Comparison of ENCODE assay signal across 8 cellular contexts in genomic region chr11:64358536-64358906, GRCh38. TPM values are rescaled to one million over a fixed set of nuclear protein-coding genes. Genes with fewer than 3 reads are reported as not detected.
A peak's percentile ranks its signal among the peaks of the same experiment; 100 is the strongest.
DNase-seq lines count a peak whose midpoint lies in the region; ATAC-seq, FAIRE-seq and TF ChIP-seq lines count a peak whose summit lies in the region.

No MANE protein-coding gene starts in this region.

- no peak for TF ChIP-seq POLR2A in GM12878 (IDR thresholded peaks at IDR 0.05; ENCODE audit: low read depth, low read length)

- POLR2A ChIA-PET in activated CD4-positive, alpha-beta T cell treated with anti-CD3 and anti-CD28 coated beads for 36 hours (lab: Charles Lee) = no interaction called here
- POLR2A ChIA-PET in GM12878 (lab: Charles Lee) = interaction anchor here (1.8 kb wide), 1 partner anchor 41 kb away, joined by 5 read pairs; the partner anchor contains the start of genes PRDX5 and TRMT112

- TF ChIP-seq CTCF in GM12878 (IDR thresholded peaks at IDR 0.05 in 2 of 3, conservative IDR thresholded peaks at IDR 0.05 in 1 of 3; ENCODE audit: control insufficient read depth in 2 of 3, extremely low read depth in 1 of 3, insufficient read depth in 1 of 3, low read depth in 3 of 3, low read length in 3 of 3) (no peak), liver (IDR thresholded peaks at IDR 0.05; ENCODE audit: low read depth, low read length, missing input control) (no peak), endothelial cell (IDR thresholded peaks at IDR 0.05; ENCODE audit: unreplicated experiment) (no peak)

- in situ Hi-C loops in GM12878 (cut with MboI) = no loop called here

- H3K4me2 ChIP-seq in GM12878 (ENCODE audit: control insufficient read depth, insufficient read depth) = peak overlapping the region; percentile 96

- no peaks in the 10 kb centered on the region for H4K20me1 ChIP-seq in GM12878 (ENCODE audit: control insufficient read depth, insufficient read depth)

- peaks cover 30% of the 10 kb centered on the region for H3K36me3 Mint-ChIP-seq in activated CD4-positive, alpha-beta T cell treated with anti-CD3 and anti-CD28 coated beads for 36 hours (ENCODE audit: low read depth)
- H3K36me3 Mint-ChIP-seq in endothelial cell (ENCODE audit: low read depth, unreplicated experiment) = peaks cover 12% of the 10 kb centered on the region

- TF ChIP-seq EP300 in GM12878 (IDR thresholded peaks at IDR 0.05; ENCODE audit: borderline replicate concordance in 1 of 2, control insufficient read depth in 1 of 2, low read depth in 2 of 2, low read length in 2 of 2) = no peak

- no TSS peak for BruUV-seq in GM12878 (replicated peaks; lab: Mats Ljungman, UMichigan)

- no peaks in the 10 kb centered on the region for H3K27me3 ChIP-seq in GM12878 (replicated peaks in 1 of 2; ENCODE audit: control insufficient read depth in 2 of 2, insufficient read depth in 2 of 2, low read length in 1 of 2)
- H3K27me3 ChIP-seq in liver (ENCODE audit: control insufficient read depth in 4 of 4, insufficient read depth in 4 of 4, low read length in 3 of 4) = no peaks in the 10 kb centered on the region
- H3K27me3 ChIP-seq in thymus (ENCODE audit: control insufficient read depth, insufficient read depth) = no peaks in the 10 kb centered on the region

- H3K4me3 ChIP-seq in GM12878 = peak overlapping the region; percentile 69
- H3K4me3 ChIP-seq in liver (ENCODE audit: low read depth in 1 of 3, low read length in 3 of 3) = peak overlapping the region; percentile 48 to 92 (median 84)
- peak overlapping the region; percentile 80 for H3K4me3 ChIP-seq in thymus (ENCODE audit: low read length)

- RAD21 ChIA-PET in GM12878 (lab: Charles Lee; ENCODE audit: unreplicated experiment) = interaction anchor here (0.6 to 9.7 kb wide), 3 partner anchors 21 to 1007 kb away, joined by 3 to 176 read pairs (median 4); partner anchors contain the start of genes PRDX5 and TRMT112

- CTCF ChIA-PET in activated CD4-positive, alpha-beta T cell treated with anti-CD3 and anti-CD28 coated beads for 36 hours (lab: Charles Lee) = interaction anchor here (1.1 to 2.7 kb wide), 3 partner anchors 54 to 91 kb away, joined by 3 to 8 read pairs (median 8); partner anchors contain the start of gene ESRRA
- CTCF ChIA-PET in GM12878 (lab: Yijun Ruan, JAX) = interaction anchor here (1.6 to 3.4 kb wide), 3 partner anchors 41 to 91 kb away, joined by 4 to 31 read pairs (median 24); partner anchors contain the start of genes PRDX5 and TRMT112

- 34% methylated on average over 7 of the region's 7 CpGs for WGBS in GM12878 (ENCODE audit: insufficient coverage, insufficient replicate concordance, low lambda C conversion rate, missing lambda C conversion rate)
- 32% methylated on average over 7 of the region's 7 CpGs for WGBS in liver
- WGBS in thymus = 48% methylated on average over 7 of the region's 7 CpGs

- H3K27ac ChIP-seq in GM12878 (ENCODE audit: control insufficient read depth, insufficient read depth) (peak overlapping the region; percentile 72), liver (ENCODE audit: low read depth in 1 of 2, low read length in 2 of 2) (peak overlapping the region; percentile 69 to 79), thymus (ENCODE audit: low read depth) (peak overlapping the region; percentile 68)

- H3K9ac ChIP-seq in GM12878 (ENCODE audit: control insufficient read depth, insufficient read depth, low read length) (peak overlapping the region; percentile 82), liver (ENCODE audit: low read depth in 1 of 2, low read length in 2 of 2) (peak overlapping the region; percentile 67 to 99)

- no peak overlapping the region for H3K27ac Mint-ChIP-seq in activated CD4-positive, alpha-beta T cell treated with anti-CD3 and anti-CD28 coated beads for 36 hours
- no peak overlapping the region for H3K27ac Mint-ChIP-seq in endothelial cell (ENCODE audit: unreplicated experiment)

- no peaks in the 10 kb centered on the region for H3K27me3 Mint-ChIP-seq in activated CD4-positive, alpha-beta T cell treated with anti-CD3 and anti-CD28 coated beads for 36 hours
- H3K27me3 Mint-ChIP-seq in endothelial cell (ENCODE audit: unreplicated experiment) = peaks cover 10% of the 10 kb centered on the region

- intact Hi-C loops in activated CD4-positive, alpha-beta T cell treated with anti-CD3 and anti-CD28 coated beads for 36 hours (cut with DNase I, micrococcal nuclease) = loop anchor here (2.0 to 5.0 kb wide), 6 partner anchors 16 to 418 kb away; partner anchors contain the start of genes PRDX5 (in 1 of the 2) and TRMT112 (in 1 of the 2)
- intact Hi-C loops in GM12878 (cut with micrococcal nuclease; ENCODE audit: unreplicated experiment) (loop anchor here (5.0 kb wide), 2 partner anchors 41 to 89 kb away; partner anchors contain the start of genes PRDX5 and TRMT112), posterior vena cava (cut with DNase I) (no loop called here)

- SMC1A ChIA-PET in GM12878 (lab: Charles Lee; ENCODE audit: uncharacterized antibody, unreplicated experiment) = interaction anchor here (1.0 kb wide), 1 partner anchor 41 kb away, joined by 3 read pairs; the partner anchor contains the start of genes PRDX5 and TRMT112

- H3K4me1 ChIP-seq in GM12878 (ENCODE audit: control insufficient read depth, insufficient read depth, low read length) (peaks cover 36% of the 10 kb centered on the region), liver (ENCODE audit: control insufficient read depth in 4 of 4, insufficient read depth in 4 of 4, low read length in 3 of 4) (peaks cover 9 to 37% (median 24%) of the 10 kb centered on the region in 4 donors), thymus (ENCODE audit: control insufficient read depth, insufficient read depth, low read length) (peaks cover 25% of the 10 kb centered on the region)

- peaks cover 6 to 8% of the 10 kb centered on the region in 2 experiments; a peak in 3 of 4 replicates for H3K36me3 ChIP-seq in GM12878 (ENCODE audit: control insufficient read depth in 2 of 2, insufficient read depth in 2 of 2, low read length in 1 of 2)
- H3K36me3 ChIP-seq in liver (ENCODE audit: control insufficient read depth in 4 of 4, insufficient read depth in 3 of 4, low read depth in 1 of 4, low read length in 3 of 4) = peaks cover 4 to 20% (median 12%) of the 10 kb centered on the region in 4 donors
- H3K36me3 ChIP-seq in thymus (ENCODE audit: control insufficient read depth, insufficient read depth) = peaks cover 36% of the 10 kb centered on the region

- no peaks in the 10 kb centered on the region; the same call in 2 of the 3 replicates for H3K9me3 ChIP-seq in GM12878 (replicated peaks; ENCODE audit: control insufficient read depth, insufficient read depth, low read length)
- H3K9me3 ChIP-seq in liver (ENCODE audit: control insufficient read depth in 4 of 4, low read length in 3 of 4) = no peaks in the 10 kb centered on the region
- H3K9me3 ChIP-seq in thymus (ENCODE audit: control insufficient read depth) = no peaks in the 10 kb centered on the region

- peaks cover 21% of the 10 kb centered on the region for H3K79me2 ChIP-seq in GM12878 (ENCODE audit: control insufficient read depth, insufficient read depth, low read length)

- H3K4me1 Mint-ChIP-seq in activated CD4-positive, alpha-beta T cell treated with anti-CD3 and anti-CD28 coated beads for 36 hours = peaks cover 36% of the 10 kb centered on the region
- peaks cover 20% of the 10 kb centered on the region for H3K4me1 Mint-ChIP-seq in endothelial cell (ENCODE audit: unreplicated experiment)

- peak overlapping the region; percentile 58 for H3K4me3 Mint-ChIP-seq in activated CD4-positive, alpha-beta T cell treated with anti-CD3 and anti-CD28 coated beads for 36 hours
- H3K4me3 Mint-ChIP-seq in endothelial cell (ENCODE audit: unreplicated experiment) = no peak overlapping the region

- TF ChIP-seq RAD21 in GM12878 (IDR thresholded peaks at IDR 0.05; ENCODE audit: insufficient read depth, low read depth, low read length) (no peak), liver (IDR thresholded peaks at IDR 0.05) (no peak)

- H2AFZ ChIP-seq in GM12878 (ENCODE audit: control insufficient read depth, low read depth, low read length) = peak overlapping the region; percentile 85

- no peak for ATAC-seq in activated CD4-positive, alpha-beta T cell treated with anti-CD3 and anti-CD28 coated beads for 36 hours
- no peak for ATAC-seq in GM12878

- no peaks in the 10 kb centered on the region for H3K9me3 Mint-ChIP-seq in activated CD4-positive, alpha-beta T cell treated with anti-CD3 and anti-CD28 coated beads for 36 hours (ENCODE audit: low read depth)
- H3K9me3 Mint-ChIP-seq in endothelial cell (ENCODE audit: unreplicated experiment) = no peaks in the 10 kb centered on the region

- DNase-seq in activated CD4-positive, alpha-beta T cell treated with anti-CD3 and anti-CD28 coated beads for 36 hours = no peak
- no peak for DNase-seq in activated CD4-positive, alpha-beta T cell treated with anti-CD3 and anti-CD28 coated beads, Interleukin-2, amount 50 U/mL, for 1 hour
- no peak for DNase-seq in GM12878 (ENCODE audit: low read depth, low spot score)
- no peak for DNase-seq in endothelial cell (ENCODE audit: low spot score)
- no peak for DNase-seq in posterior vena cava (ENCODE audit: low spot score)
- no peak for DNase-seq in NCI-H146 (lab: John Stamatoyannopoulos, UW)

- no peak for FAIRE-seq in GM12878 (lab: Jason Lieb, UNC)

RNA-seq across cellular contexts. Expression of gene RPS6KA4, which starts 0.4 kb away (rescaled TPM):
- total RNA-seq in activated CD4-positive, alpha-beta T cell treated with anti-CD3 and anti-CD28 coated beads for 36 hours = 10 to 100 TPM; 22.0 to 30.2 TPM
- total RNA-seq in GM12878 (2013; cell fraction: nucleolus; rRNA removed) = 35.4 and 44.3 TPM in 2 replicates
- 25.3 and 27.4 TPM in 2 replicates for total RNA-seq in GM12878 (2014; rRNA removed)
- 11.1 and 11.3 TPM in 2 replicates for total RNA-seq in GM12878 (2014; rRNA removed; fragmentation: Illumina TruSeq; extraction: Trizol)
- 25.7 and 32.6 TPM in 2 replicates for total RNA-seq in GM12878 (2021)
- polyA plus RNA-seq in GM12878 (2011; ENCODE audit: low read depth) = 9.7 TPM
- 10.1 and 20.4 TPM in 2 replicates for polyA plus RNA-seq in GM12878 (2011; rRNA removed)
- 25.4 and 38.2 TPM in 2 replicates for polyA plus RNA-seq in GM12878 (2011; cell fraction: cytosol; rRNA removed)
- polyA plus RNA-seq in GM12878 (2011; cell fraction: nucleus; rRNA removed) = 58.5 and 77.3 TPM in 2 replicates
- 11.2 and 13.9 TPM in 2 replicates for polyA plus RNA-seq in GM12878 (2012)
- 3.4 and 7.4 TPM in 2 replicates for polyA plus RNA-seq in GM12878 (2014; fragmentation: Illumina TruSeq; extraction: Trizol)
- polyA plus RNA-seq in GM12878 (2014; fragmentation: Nextera tagmentation; extraction: Ambion mirVana) = under 1 TPM; 0.34 to 0.73 TPM
- polyA plus RNA-seq in GM12878 (2014; rRNA removed) = 24.5 and 27.2 TPM in 2 replicates
- polyA plus RNA-seq in GM12878 (2016; fragmentation: Nextera tagmentation; extraction: Ambion mirVana) = 10 to 100 TPM; 10.4 to 11.3 TPM
- 20.4 and 40.7 TPM in 2 replicates for polyA minus RNA-seq in GM12878 (2011; rRNA and poly(A)+ RNA removed)
- polyA minus RNA-seq in GM12878 (2011; cell fraction: cytosol; rRNA and poly(A)+ RNA removed) = 20.2 and 21.6 TPM in 2 replicates
- 22.6 and 37.3 TPM in 2 replicates for polyA minus RNA-seq in GM12878 (2011; cell fraction: nucleus; rRNA and poly(A)+ RNA removed)
- total RNA-seq in liver = 10 to 100 TPM; 10.8 to 13.5 TPM
- 1 to 10 TPM; 2.0 to 9.1 TPM for polyA plus RNA-seq in liver
- polyA plus RNA-seq in thymus = 24.6 TPM
- total RNA-seq in endothelial cell (ENCODE audit: unreplicated experiment) = 37.5 TPM
- 10 to 100 TPM; 29.2 to 33.5 TPM for total RNA-seq in posterior vena cava

RNA-seq across cellular contexts. Expression of gene CCDC88B, which starts 18.5 kb away (rescaled TPM):
- 10 to 100 TPM; 58.4 to 71.3 TPM for total RNA-seq in activated CD4-positive, alpha-beta T cell treated with anti-CD3 and anti-CD28 coated beads for 36 hours
- total RNA-seq in GM12878 (2013; cell fraction: nucleolus; rRNA removed) = 51.8 and 63.6 TPM in 2 replicates
- total RNA-seq in GM12878 (2014; rRNA removed) = 38.7 and 41.6 TPM in 2 replicates
- 18.9 and 21.8 TPM in 2 replicates for total RNA-seq in GM12878 (2014; rRNA removed; fragmentation: Illumina TruSeq; extraction: Trizol)
- total RNA-seq in GM12878 (2021) = 55.5 and 66.0 TPM in 2 replicates
- 32.3 TPM for polyA plus RNA-seq in GM12878 (2011; ENCODE audit: low read depth)
- 8.7 and 18.2 TPM in 2 replicates for polyA plus RNA-seq in GM12878 (2011; rRNA removed)
- 19.2 and 34.6 TPM in 2 replicates for polyA plus RNA-seq in GM12878 (2011; cell fraction: cytosol; rRNA removed)
- 125 and 191 TPM in 2 replicates for polyA plus RNA-seq in GM12878 (2011; cell fraction: nucleus; rRNA removed)
- 63.0 and 81.8 TPM in 2 replicates for polyA plus RNA-seq in GM12878 (2012)
- polyA plus RNA-seq in GM12878 (2014; fragmentation: Illumina TruSeq; extraction: Trizol) = 5.0 and 13.8 TPM in 2 replicates
- 1 to 10 TPM in 1 of 2 experiments, under 1 TPM in 1; 0.24 to 2.8 TPM for polyA plus RNA-seq in GM12878 (2014; fragmentation: Nextera tagmentation; extraction: Ambion mirVana)
- polyA plus RNA-seq in GM12878 (2014; rRNA removed) = 55.2 and 66.0 TPM in 2 replicates
- 10 to 100 TPM; 13.6 to 20.2 TPM for polyA plus RNA-seq in GM12878 (2016; fragmentation: Nextera tagmentation; extraction: Ambion mirVana)
- 3.9 and 13.7 TPM in 2 replicates for polyA minus RNA-seq in GM12878 (2011; rRNA and poly(A)+ RNA removed)
- 16.8 and 19.4 TPM in 2 replicates for polyA minus RNA-seq in GM12878 (2011; cell fraction: cytosol; rRNA and poly(A)+ RNA removed)
- polyA minus RNA-seq in GM12878 (2011; cell fraction: nucleus; rRNA and poly(A)+ RNA removed) = 10.4 and 19.1 TPM in 2 replicates
- 1 to 10 TPM; 4.4 to 4.9 TPM for total RNA-seq in liver
- polyA plus RNA-seq in liver = 1 to 10 TPM; 3.5 to 3.6 TPM
- 480 TPM for polyA plus RNA-seq in thymus
- 8.3 TPM for total RNA-seq in endothelial cell (ENCODE audit: unreplicated experiment)
- total RNA-seq in posterior vena cava = 1 to 10 TPM; 7.0 to 9.5 TPM

RNA-seq across cellular contexts. Expression of gene PRDX5, which starts 40.6 kb away (rescaled TPM):
- total RNA-seq in activated CD4-positive, alpha-beta T cell treated with anti-CD3 and anti-CD28 coated beads for 36 hours = 100 to 1,000 TPM; 110 to 142 TPM
- total RNA-seq in GM12878 (2013; cell fraction: nucleolus; rRNA removed) = 10.4 and 10.9 TPM in 2 replicates
- 238 and 248 TPM in 2 replicates for total RNA-seq in GM12878 (2014; rRNA removed)
- 198 and 206 TPM in 2 replicates for total RNA-seq in GM12878 (2014; rRNA removed; fragmentation: Illumina TruSeq; extraction: Trizol)
- total RNA-seq in GM12878 (2021) = 202 and 214 TPM in 2 replicates
- 146 TPM for polyA plus RNA-seq in GM12878 (2011; ENCODE audit: low read depth)
- 265 and 406 TPM in 2 replicates for polyA plus RNA-seq in GM12878 (2011; rRNA removed)
- 562 and 645 TPM in 2 replicates for polyA plus RNA-seq in GM12878 (2011; cell fraction: cytosol; rRNA removed)
- polyA plus RNA-seq in GM12878 (2011; cell fraction: nucleus; rRNA removed) = 193 and 238 TPM in 2 replicates
- 242 and 335 TPM in 2 replicates for polyA plus RNA-seq in GM12878 (2012)
- 110 and 241 TPM in 2 replicates for polyA plus RNA-seq in GM12878 (2014; fragmentation: Illumina TruSeq; extraction: Trizol)
- 100 to 1,000 TPM in 1 of 2 experiments, 10 to 100 TPM in 1; 95.7 to 203 TPM for polyA plus RNA-seq in GM12878 (2014; fragmentation: Nextera tagmentation; extraction: Ambion mirVana)
- polyA plus RNA-seq in GM12878 (2014; rRNA removed) = 341 and 351 TPM in 2 replicates
- polyA plus RNA-seq in GM12878 (2016; fragmentation: Nextera tagmentation; extraction: Ambion mirVana) = 100 to 1,000 TPM; 324 to 357 TPM
- 97.0 and 167 TPM in 2 replicates for polyA minus RNA-seq in GM12878 (2011; rRNA and poly(A)+ RNA removed)
- polyA minus RNA-seq in GM12878 (2011; cell fraction: cytosol; rRNA and poly(A)+ RNA removed) = 55.5 and 58.4 TPM in 2 replicates
- polyA minus RNA-seq in GM12878 (2011; cell fraction: nucleus; rRNA and poly(A)+ RNA removed) = 13.3 and 26.9 TPM in 2 replicates
- 10 to 100 TPM; 66.8 to 93.4 TPM for total RNA-seq in liver
- 100 to 1,000 TPM; 176 to 201 TPM for polyA plus RNA-seq in liver
- polyA plus RNA-seq in thymus = 286 TPM
- total RNA-seq in endothelial cell (ENCODE audit: unreplicated experiment) = 264 TPM
- total RNA-seq in posterior vena cava = 10 to 100 TPM; 82.7 to 98.6 TPM

RNA-seq across cellular contexts. Expression of gene TRMT112, which starts 41.2 kb away (rescaled TPM):
- total RNA-seq in activated CD4-positive, alpha-beta T cell treated with anti-CD3 and anti-CD28 coated beads for 36 hours = 100 to 1,000 TPM; 185 to 243 TPM
- total RNA-seq in GM12878 (2013; cell fraction: nucleolus; rRNA removed) = 21.2 and 22.0 TPM in 2 replicates
- total RNA-seq in GM12878 (2014; rRNA removed) (252 and 288 TPM in 2 replicates), GM12878 (2014; rRNA removed; fragmentation: Illumina TruSeq; extraction: Trizol) (212 and 217 TPM in 2 replicates), GM12878 (2021) (210 and 220 TPM in 2 replicates), liver (100 to 1,000 TPM in 1 of 2 donors, 10 to 100 TPM in 1; 52.5 to 137 TPM), endothelial cell (ENCODE audit: unreplicated experiment) (138 TPM), posterior vena cava (100 to 1,000 TPM; 107 to 119 TPM)
- polyA plus RNA-seq in GM12878 (2011; ENCODE audit: low read depth) = 376 TPM
- polyA plus RNA-seq in GM12878 (2011; rRNA removed) (300 and 394 TPM in 2 replicates), GM12878 (2014; fragmentation: Illumina TruSeq; extraction: Trizol) (96.2 and 220 TPM in 2 replicates), GM12878 (2014; fragmentation: Nextera tagmentation; extraction: Ambion mirVana) (100 to 1,000 TPM; 322 to 331 TPM), GM12878 (2014; rRNA removed) (294 and 320 TPM in 2 replicates), GM12878 (2016; fragmentation: Nextera tagmentation; extraction: Ambion mirVana) (100 to 1,000 TPM; 411 to 455 TPM), liver (100 to 1,000 TPM; 130 to 132 TPM), thymus (294 TPM)
- 444 and 476 TPM in 2 replicates for polyA plus RNA-seq in GM12878 (2011; cell fraction: cytosol; rRNA removed)
- 172 and 214 TPM in 2 replicates for polyA plus RNA-seq in GM12878 (2011; cell fraction: nucleus; rRNA removed)
- polyA plus RNA-seq in GM12878 (2012) = 296 and 388 TPM in 2 replicates
- polyA minus RNA-seq in GM12878 (2011; rRNA and poly(A)+ RNA removed) = 54.2 and 99.4 TPM in 2 replicates
- polyA minus RNA-seq in GM12878 (2011; cell fraction: cytosol; rRNA and poly(A)+ RNA removed) = 89.2 and 95.6 TPM in 2 replicates
- polyA minus RNA-seq in GM12878 (2011; cell fraction: nucleus; rRNA and poly(A)+ RNA removed) = 32.3 and 46.0 TPM in 2 replicates

RNA-seq across cellular contexts. Expression of gene ESRRA, which starts 53.2 kb away (rescaled TPM):
- 10 to 100 TPM; 19.0 to 29.6 TPM for total RNA-seq in activated CD4-positive, alpha-beta T cell treated with anti-CD3 and anti-CD28 coated beads for 36 hours
- total RNA-seq in GM12878 (2013; cell fraction: nucleolus; rRNA removed) = 18.8 and 21.2 TPM in 2 replicates
- total RNA-seq in GM12878 (2014; rRNA removed) = 34.9 and 40.7 TPM in 2 replicates
- total RNA-seq in GM12878 (2014; rRNA removed; fragmentation: Illumina TruSeq; extraction: Trizol) = 12.3 and 12.7 TPM in 2 replicates
- 41.7 and 48.9 TPM in 2 replicates for total RNA-seq in GM12878 (2021)
- 3.8 TPM for polyA plus RNA-seq in GM12878 (2011; ENCODE audit: low read depth)
- 6.4 and 10.9 TPM in 2 replicates for polyA plus RNA-seq in GM12878 (2011; rRNA removed)
- 16.8 and 24.8 TPM in 2 replicates for polyA plus RNA-seq in GM12878 (2011; cell fraction: cytosol; rRNA removed)
- 24.4 and 36.6 TPM in 2 replicates for polyA plus RNA-seq in GM12878 (2011; cell fraction: nucleus; rRNA removed)
- polyA plus RNA-seq in GM12878 (2012) = 10.7 and 14.9 TPM in 2 replicates
- 1.5 and 7.0 TPM in 2 replicates for polyA plus RNA-seq in GM12878 (2014; fragmentation: Illumina TruSeq; extraction: Trizol)
- polyA plus RNA-seq in GM12878 (2014; fragmentation: Nextera tagmentation; extraction: Ambion mirVana) = under 1 TPM; 0.32 to 0.55 TPM
- 32.7 and 45.0 TPM in 2 replicates for polyA plus RNA-seq in GM12878 (2014; rRNA removed)
- polyA plus RNA-seq in GM12878 (2016; fragmentation: Nextera tagmentation; extraction: Ambion mirVana) = 10 to 100 TPM; 12.4 to 23.3 TPM
- polyA minus RNA-seq in GM12878 (2011; rRNA and poly(A)+ RNA removed) = 7.6 and 17.4 TPM in 2 replicates
- polyA minus RNA-seq in GM12878 (2011; cell fraction: cytosol; rRNA and poly(A)+ RNA removed) = 8.6 and 10.6 TPM in 2 replicates
- 7.3 and 17.8 TPM in 2 replicates for polyA minus RNA-seq in GM12878 (2011; cell fraction: nucleus; rRNA and poly(A)+ RNA removed)
- total RNA-seq in liver = 10 to 100 TPM; 19.8 to 64.8 TPM
- polyA plus RNA-seq in liver = 10 to 100 TPM; 13.9 to 55.3 TPM
- polyA plus RNA-seq in thymus = 48.0 TPM
- 42.3 TPM for total RNA-seq in endothelial cell (ENCODE audit: unreplicated experiment)
- 10 to 100 TPM; 33.5 to 41.2 TPM for total RNA-seq in posterior vena cava

Comparison
In these comparisons a context has a peak if more than half of its experiments do, and no peak if none do; other contexts are left out.
1. intact Hi-C loops: an anchor here in activated CD4-positive, alpha-beta T cell treated with anti-CD3 and anti-CD28 coated beads for 36 hours (2.0 to 5.0 kb wide) and GM12878 (5.0 kb wide); none called in posterior vena cava.